ENCODE assay signal across 8 cellular contexts in the genomic region with DNA sequence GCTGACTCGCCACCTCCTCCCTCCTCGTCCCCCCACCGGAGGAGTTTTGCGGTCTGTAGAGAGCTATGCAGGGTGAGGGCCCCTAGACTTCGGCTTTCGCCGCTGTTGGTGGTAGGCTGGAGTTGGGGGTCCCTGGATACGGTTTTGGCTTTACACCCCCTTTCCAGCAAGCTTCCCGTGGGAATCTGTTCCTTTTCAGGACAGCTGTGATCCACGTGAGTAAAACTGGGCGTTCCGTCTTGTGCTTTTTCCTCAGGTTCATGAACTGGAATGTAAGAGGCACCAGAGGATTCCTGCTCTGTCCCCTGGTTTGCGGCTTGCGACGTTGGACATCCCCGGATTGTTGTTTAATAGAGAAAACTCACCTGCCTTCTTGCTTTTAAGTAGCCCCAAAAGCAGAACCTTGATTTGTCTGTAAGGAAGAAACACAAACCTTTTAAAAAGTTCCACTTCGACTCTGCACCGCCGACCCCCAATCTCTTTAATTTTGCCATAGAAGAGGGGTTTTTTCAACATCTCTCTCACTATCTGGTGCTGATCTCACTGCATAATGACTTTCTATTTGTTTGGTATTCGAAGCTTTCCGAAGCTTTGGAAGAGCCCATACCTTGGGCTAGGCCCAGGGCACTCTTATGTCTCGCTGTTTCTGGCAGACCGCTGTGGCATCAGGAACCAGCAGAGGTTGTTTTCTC. TPM values are rescaled to one million over a fixed set of nuclear protein-coding genes. Genes with fewer than 3 reads are reported as not detected.
DNase-seq lines count a peak whose midpoint lies in the region; ATAC-seq, FAIRE-seq and TF ChIP-seq lines count a peak whose summit lies in the region.

No MANE protein-coding gene starts in this region.

- H3K79me2 ChIP-seq in K562 (ENCODE audit: control insufficient read depth, insufficient read depth, low read length) = peaks cover 50% of the 10 kb centered on the region

- peaks cover 54% of the 10 kb centered on the region for H3K4me1 Mint-ChIP-seq in stimulated activated memory B cell treated with anti-CD40 and anti-IgM and Interleukin-4, amounts not matched to agents 10 μg/mL and 1 μg/mL and 100 μg/mL, for 72 hours

- H3K4me1 ChIP-seq in K562 (replicated peaks in 1 of 2; ENCODE audit: control insufficient read depth in 2 of 2, insufficient read depth in 2 of 2, low read length in 2 of 2) = peaks cover 4 to 9% of the 10 kb centered on the region in 2 experiments; a peak in 4 of 5 replicates

- H4K20me1 ChIP-seq in K562 (replicated peaks; ENCODE audit: control insufficient read depth, insufficient read depth, low read length) = no peaks in the 10 kb centered on the region

- peak overlapping the region; percentile 98 for H3K4me3 Mint-ChIP-seq in stimulated activated memory B cell treated with anti-CD40 and anti-IgM and Interleukin-4, amounts not matched to agents 10 μg/mL and 1 μg/mL and 100 μg/mL, for 72 hours

- H3K4me3 ChIP-seq in BJ (ENCODE audit: low read depth, low read length) = peak overlapping the region; percentile 72
- peak overlapping the region; percentile 78 for H3K4me3 ChIP-seq in NB4 (ENCODE audit: low read depth, low read length)
- H3K4me3 ChIP-seq in K562 = peak overlapping the region; percentile 62

- no peaks in the 10 kb centered on the region for H3K27me3 Mint-ChIP-seq in stimulated activated memory B cell treated with anti-CD40 and anti-IgM and Interleukin-4, amounts not matched to agents 10 μg/mL and 1 μg/mL and 100 μg/mL, for 72 hours

- H3K27ac Mint-ChIP-seq in stimulated activated memory B cell treated with anti-CD40 and anti-IgM and Interleukin-4, amounts not matched to agents 10 μg/mL and 1 μg/mL and 100 μg/mL, for 72 hours = peak overlapping the region; percentile 100

- no peaks in the 10 kb centered on the region for H3K9me3 ChIP-seq in K562 (replicated peaks; ENCODE audit: control insufficient read depth, insufficient read depth, low read depth, low read length)

- peak overlapping the region; percentile 94 for H3K4me2 ChIP-seq in K562 (ENCODE audit: insufficient read depth, low read length)

- peak; percentile 38 for ATAC-seq in GM19023 (IDR thresholded peaks at IDR 0.05; ENCODE audit: unreplicated experiment)
- peak; percentile 24 for ATAC-seq in K562
- no peak for ATAC-seq in stimulated activated memory B cell treated with anti-CD40 and anti-IgM and Interleukin-4, amounts not matched to agents 10 μg/mL and 1 μg/mL and 100 μg/mL, for 72 hours
- no peak for ATAC-seq in HG02870 (IDR thresholded peaks at IDR 0.05; ENCODE audit: unreplicated experiment)

- TF ChIP-seq EP300 in K562 (IDR thresholded peaks at IDR 0.05; ENCODE audit: low read length) = no peak

- peak overlapping the region; percentile 97 for H2AFZ ChIP-seq in K562 (ENCODE audit: low read depth, low read length)

- H3K27me3 ChIP-seq in BJ (ENCODE audit: control insufficient read depth, insufficient read depth, low read length) (no peaks in the 10 kb centered on the region), K562 (ENCODE audit: control insufficient read depth in 2 of 2, insufficient read depth in 2 of 2, low read length in 2 of 2) (no peaks in the 10 kb centered on the region)

- peak; percentile 65 for FAIRE-seq in K562 (lab: Jason Lieb, UNC)

- H3K9ac ChIP-seq in K562 (ENCODE audit: insufficient read depth in 1 of 2, low read depth in 2 of 2, low read length in 2 of 2) = peak overlapping the region; percentile 94 to 96

- H3K27ac ChIP-seq in K562 (ENCODE audit: extremely low read depth, low read depth, low read length) = peak overlapping the region; percentile 99

- DNase-seq in BJ (ENCODE audit: low read depth) = no peak
- DNase-seq in NB4 (ENCODE audit: low read depth) = no peak
- DNase-seq in K562 (ENCODE audit: extremely low read depth in 1 of 4, low spot score in 3 of 4) = peak in 2 of 4 experiments; percentile 6 to 18
- DNase-seq in iris pigment epithelial cell (ENCODE audit: low read depth) = peak; percentile 59
- DNase-seq in ureter (ENCODE audit: low spot score) = no peak

- no peak for TF ChIP-seq RAD21 in K562 (CRISPR knock-in tag; conservative IDR thresholded peaks at IDR 0.05 in 1 of 2, IDR thresholded peaks at IDR 0.05 in 1 of 2)

- no peaks in the 10 kb centered on the region for H3K9me3 Mint-ChIP-seq in stimulated activated memory B cell treated with anti-CD40 and anti-IgM and Interleukin-4, amounts not matched to agents 10 μg/mL and 1 μg/mL and 100 μg/mL, for 72 hours

- no peak for TF ChIP-seq POLR2A in NB4 (IDR thresholded peaks at IDR 0.05; ENCODE audit: extremely low read depth, insufficient read length)
- no peak for TF ChIP-seq POLR2A in K562 (conservative IDR thresholded peaks at IDR 0.05)

- BruUV-seq in K562 (replicated peaks; lab: Mats Ljungman, UMichigan) = TSS peak; percentile 66

- POLR2A ChIA-PET in BJ (lab: Charles Lee) = no interaction called here
- POLR2A ChIA-PET in K562 (lab: Yijun Ruan, JAX) = interaction anchor here (0.6 to 1.7 kb wide), 7 partner anchors 12 to 408 kb away, joined by 3 to 6 read pairs (median 3); a partner anchor contains a TSS

- H3K36me3 ChIP-seq in BJ (ENCODE audit: control insufficient read depth, insufficient read depth, low read length) (peaks cover 2% of the 10 kb centered on the region; the same call in 1 of the 2 replicates), K562 (ENCODE audit: control insufficient read depth, insufficient read depth, low read length) (peaks cover 16% of the 10 kb centered on the region; the same call in 2 of the 3 replicates)

- 0% methylated on average over 17 of the region's 23 CpGs for WGBS in K562 (ENCODE audit: insufficient coverage, low coverage, missing lambda C conversion rate)

- TF ChIP-seq CTCF in BJ (IDR thresholded peaks at IDR 0.05; ENCODE audit: insufficient read depth, low read depth, low read length) (no peak), NB4 (IDR thresholded peaks at IDR 0.05; ENCODE audit: low read depth, low read length) (no peak), K562 (IDR thresholded peaks at IDR 0.05 in 2 of 3, conservative IDR thresholded peaks at IDR 0.05 in 1 of 3; ENCODE audit: insufficient read depth in 2 of 3, low read depth in 1 of 3, low read length in 3 of 3) (no peak)

- intact Hi-C loops in K562 (cut with micrococcal nuclease) = loop anchor here (2.0 to 10.0 kb wide), 3 partner anchors 76 to 248 kb away; a partner anchor contains a TSS

- in situ Hi-C loops in K562 (cut with MboI) = no loop called here

- H3K9me1 ChIP-seq in K562 (ENCODE audit: control insufficient read depth, insufficient read depth, low read length) = no peaks in the 10 kb centered on the region

- CTCF ChIA-PET in BJ (lab: Yijun Ruan, JAX) (interaction anchor here (1.3 to 2.0 kb wide), 2 partner anchors 18 to 23 kb away, joined by 3 to 7 read pairs; no protein-coding TSS in a partner anchor), K562 (lab: Yijun Ruan, JAX; ENCODE audit: low intra/inter-chr PET ratio) (no interaction called here)

- H3K36me3 Mint-ChIP-seq in stimulated activated memory B cell treated with anti-CD40 and anti-IgM and Interleukin-4, amounts not matched to agents 10 μg/mL and 1 μg/mL and 100 μg/mL, for 72 hours = peaks cover 29% of the 10 kb centered on the region

RNA-seq across cellular contexts. Expression of a gene that starts 0.5 kb away (rescaled TPM):
- 29.3 and 33.4 TPM in 2 replicates for polyA plus RNA-seq in BJ (2011; rRNA removed)
- polyA minus RNA-seq in BJ (2011; rRNA and poly(A)+ RNA removed) = 14.9 and 20.2 TPM in 2 replicates
- total RNA-seq in K562 (2011; cell fraction: chromatin; rRNA removed; ENCODE audit: low replicate concordance) = 29.5 and 45.8 TPM in 2 replicates
- 17.3 and 18.7 TPM in 2 replicates for total RNA-seq in K562 (2011; cell fraction: nucleolus; rRNA removed)
- total RNA-seq in K562 (2011; cell fraction: nucleoplasm; rRNA removed) = 23.2 and 27.3 TPM in 2 replicates
- 21.9 and 23.1 TPM in 2 replicates for total RNA-seq in K562 (2014; rRNA removed)
- 34.7 and 42.1 TPM in 2 replicates for total RNA-seq in K562 (2014; rRNA removed; fragmentation: Illumina TruSeq; extraction: Trizol)
- total RNA-seq in K562 (2015; rRNA removed; fragmentation: Illumina TruSeq; extraction: Trizol) = 36.2 and 37.0 TPM in 2 replicates
- total RNA-seq in K562 (2021) = 28.9 and 29.5 TPM in 2 replicates
- polyA plus RNA-seq in K562 (2011; rRNA removed) = 31.1 and 40.2 TPM in 2 replicates
- polyA plus RNA-seq in K562 (2011; cell fraction: cytosol; rRNA removed) = 18.8 and 20.3 TPM in 2 replicates
- 23.2 and 23.8 TPM in 2 replicates for polyA plus RNA-seq in K562 (2011; cell fraction: nucleus; rRNA removed)
- 20.6 and 27.6 TPM in 2 replicates for polyA plus RNA-seq in K562 (2012)
- polyA plus RNA-seq in K562 (2014; fragmentation: Illumina TruSeq; extraction: Trizol) = 31.0 and 45.9 TPM in 2 replicates
- 10 to 100 TPM; 36.5 to 48.7 TPM for polyA plus RNA-seq in K562 (2014; fragmentation: Nextera tagmentation; extraction: Ambion mirVana)
- 24.6 and 28.1 TPM in 2 replicates for polyA plus RNA-seq in K562 (2014; rRNA removed)
- polyA minus RNA-seq in K562 (2011; rRNA and poly(A)+ RNA removed) = 50.1 and 52.3 TPM in 2 replicates
- 13.4 and 15.4 TPM in 2 replicates for polyA minus RNA-seq in K562 (2011; cell fraction: cytosol; rRNA and poly(A)+ RNA removed)
- polyA minus RNA-seq in K562 (2011; cell fraction: nucleus; rRNA and poly(A)+ RNA removed) = 14.8 and 25.3 TPM in 2 replicates
- total RNA-seq in ureter = 24.2 TPM

RNA-seq across cellular contexts. Expression of a gene that starts 1.1 kb away (rescaled TPM):
- 11.3 and 23.2 TPM in 2 replicates for polyA plus RNA-seq in BJ (2011; rRNA removed)
- 4.6 and 6.6 TPM in 2 replicates for polyA minus RNA-seq in BJ (2011; rRNA and poly(A)+ RNA removed)
- 14.8 and 29.4 TPM in 2 replicates for total RNA-seq in K562 (2011; cell fraction: chromatin; rRNA removed; ENCODE audit: low replicate concordance)
- 11.2 and 11.7 TPM in 2 replicates for total RNA-seq in K562 (2011; cell fraction: nucleolus; rRNA removed)
- 18.0 and 26.2 TPM in 2 replicates for total RNA-seq in K562 (2011; cell fraction: nucleoplasm; rRNA removed)
- 22.7 and 28.9 TPM in 2 replicates for total RNA-seq in K562 (2014; rRNA removed)
- 24.0 and 24.7 TPM in 2 replicates for total RNA-seq in K562 (2014; rRNA removed; fragmentation: Illumina TruSeq; extraction: Trizol)
- total RNA-seq in K562 (2015; rRNA removed; fragmentation: Illumina TruSeq; extraction: Trizol) = 17.9 and 21.3 TPM in 2 replicates
- 15.3 and 18.0 TPM in 2 replicates for total RNA-seq in K562 (2021)
- 16.1 and 22.7 TPM in 2 replicates for polyA plus RNA-seq in K562 (2011; rRNA removed)
- 3.3 and 4.4 TPM in 2 replicates for polyA plus RNA-seq in K562 (2011; cell fraction: cytosol; rRNA removed)
- 7.9 and 13.4 TPM in 2 replicates for polyA plus RNA-seq in K562 (2011; cell fraction: nucleus; rRNA removed)
- 22.4 and 29.6 TPM in 2 replicates for polyA plus RNA-seq in K562 (2012)
- 17.4 and 17.9 TPM in 2 replicates for polyA plus RNA-seq in K562 (2014; fragmentation: Illumina TruSeq; extraction: Trizol)
- polyA plus RNA-seq in K562 (2014; fragmentation: Nextera tagmentation; extraction: Ambion mirVana) = 10 to 100 TPM; 41.9 to 43.3 TPM
- 14.7 and 17.2 TPM in 2 replicates for polyA plus RNA-seq in K562 (2014; rRNA removed)
- polyA minus RNA-seq in K562 (2011; rRNA and poly(A)+ RNA removed) = 13.0 and 13.7 TPM in 2 replicates
- 4.6 and 5.6 TPM in 2 replicates for polyA minus RNA-seq in K562 (2011; cell fraction: cytosol; rRNA and poly(A)+ RNA removed)
- polyA minus RNA-seq in K562 (2011; cell fraction: nucleus; rRNA and poly(A)+ RNA removed) = 4.7 and 6.2 TPM in 2 replicates
- total RNA-seq in ureter = 23.0 TPM

Comparison
In these comparisons a context has a peak if more than half of its experiments do, and no peak if none do; other contexts are left out.
1. ATAC-seq: peak in GM19023 (single experiment) and K562 (single experiment); none in stimulated activated memory B cell treated with anti-CD40 and anti-IgM and Interleukin-4, amounts not matched to agents 10 μg/mL and 1 μg/mL and 100 μg/mL, for 72 hours (single experiment) and HG02870 (single experiment).
2. Peak in every context shown above with its lines, with median percentiles within 50 percentile points of each other: H3K4me3 ChIP-seq.